Comparison of ENCODE assay signal across 11 cellular contexts in genomic region chr7:143321734-143322133, GRCh38. TPM values are rescaled to one million over a fixed set of nuclear protein-coding genes. Genes with fewer than 3 reads are reported as not detected.
DNase-seq lines count a peak whose midpoint lies in the region; ATAC-seq and TF ChIP-seq lines count a peak whose summit lies in the region.
"Had no signal": no experiment of that assay in that cellular context is flagged by ENCODE, and none has a peak within 500 bp of the region (broad histone marks: within the 10 kb centered on the region; RNA-seq: fewer than 3 reads in every experiment).

No MANE protein-coding gene starts in this region.

- H3K27me3 ChIP-seq in H7 (ENCODE audit: control insufficient read depth, insufficient read depth, low read length): no peaks in the 10 kb centered on the region
- H3K27me3 ChIP-seq in mesenchymal stem cell (ENCODE audit: control insufficient read depth in 1 of 2, insufficient read depth in 1 of 2, low read length in 2 of 2): no peaks in the 10 kb centered on the region

- DNase-seq in H7 (peak; percentile 61), WTC11 (ENCODE audit: low spot score) (no peak), mesenchymal stem cell (no peak), NCI-H187 treated with DMSO at 0.1 percent for 48 hours (lab: John Stamatoyannopoulos, UW) (no peak), GM20000 (ENCODE audit: low spot score) (no peak)
- no peak for DNase-seq in stimulated activated naive CD4-positive, alpha-beta T cell (lab: John Stamatoyannopoulos, UW)
- DNase-seq: NCI-H345; stimulated activated CD4-positive, alpha-beta T cell treated with anti-CD3 and anti-CD28 coated beads, Interleukin-4, amount 100 ng/mL, for 4 hours had no signal

- H3K4me3 Mint-ChIP-seq in WTC11: no peak overlapping the region
- H3K4me3 Mint-ChIP-seq: activated naive CD4-positive, alpha-beta T cell treated with anti-CD3 and anti-CD28 coated beads, Interleukin-2, amount 50 U/mL, for 24 hours had no signal

- H3K36me3 ChIP-seq in H7 (replicated peaks; ENCODE audit: control insufficient read depth, insufficient read depth, low read length) (no peaks in the 10 kb centered on the region), mesenchymal stem cell (ENCODE audit: control insufficient read depth in 1 of 2, insufficient read depth in 2 of 2, low read depth in 1 of 2, low read length in 2 of 2) (no peaks in the 10 kb centered on the region)

- H2BK120ac ChIP-seq in mesenchymal stem cell (ENCODE audit: low read depth, low read length): no peak overlapping the region

- no peak overlapping the region for H3K4me2 ChIP-seq in mesenchymal stem cell (ENCODE audit: low read length, poor library complexity, severe bottlenecking)

- H3K9me3 ChIP-seq in mesenchymal stem cell (ENCODE audit: control insufficient read depth, low read length): no peaks in the 10 kb centered on the region

- TF ChIP-seq CTCF in WTC11 (IDR thresholded peaks at IDR 0.05) (no peak), GM20000 (IDR thresholded peaks at IDR 0.05; ENCODE audit: extremely low read depth, missing control alignments) (no peak)

- 82% methylated on average over 4 of the region's 4 CpGs for WGBS in mesenchymal stem cell

- peak overlapping the region; percentile 29 to 97 for H2BK12ac ChIP-seq in mesenchymal stem cell (ENCODE audit: low read length in 2 of 2)

- no peak overlapping the region for H3K27ac ChIP-seq in mesenchymal stem cell (ENCODE audit: low read length, poor library complexity, severe bottlenecking)

- ATAC-seq in WTC11: peak; percentile 54

- H2BK5ac ChIP-seq in mesenchymal stem cell (ENCODE audit: low read depth, low read length, poor library complexity, severe bottlenecking): no peak overlapping the region

- H3K14ac ChIP-seq in mesenchymal stem cell (ENCODE audit: low read length in 2 of 2): peak overlapping the region in 1 of 2 experiments; percentile 41

- H3K9me3 Mint-ChIP-seq in WTC11: no peaks in the 10 kb centered on the region
- H3K9me3 Mint-ChIP-seq: activated naive CD4-positive, alpha-beta T cell treated with anti-CD3 and anti-CD28 coated beads, Interleukin-2, amount 50 U/mL, for 24 hours had no signal

- peaks cover 1% of the 10 kb centered on the region for H3K4me1 ChIP-seq in mesenchymal stem cell (ENCODE audit: control insufficient read depth, insufficient read depth, low read depth, low read length)

- H2AK5ac ChIP-seq in mesenchymal stem cell (ENCODE audit: low read length, severe bottlenecking): no peak overlapping the region

- no peaks in the 10 kb centered on the region for H3K79me1 ChIP-seq in mesenchymal stem cell (replicated peaks; ENCODE audit: low read length, poor library complexity, severe bottlenecking)

- peak overlapping the region; percentile 66 for H4K91ac ChIP-seq in mesenchymal stem cell (ENCODE audit: low read length)

- peak overlapping the region; percentile 76 to 79 for H3K18ac ChIP-seq in mesenchymal stem cell (ENCODE audit: low read depth in 1 of 2, low read length in 2 of 2)

- H2BK15ac ChIP-seq in mesenchymal stem cell (ENCODE audit: low read depth, poor library complexity, severe bottlenecking): peak overlapping the region; percentile 34

- H3K4ac ChIP-seq in mesenchymal stem cell (ENCODE audit: low read depth in 1 of 2, low read length in 2 of 2): no peak overlapping the region

- no peak overlapping the region for H3K4me3 ChIP-seq in H7 (ENCODE audit: insufficient read depth, low read depth, low read length)
- no peak overlapping the region for H3K4me3 ChIP-seq in mesenchymal stem cell (ENCODE audit: insufficient read depth in 1 of 2, low read depth in 1 of 2, low read length in 2 of 2)

- CTCF ChIA-PET in WTC11 (lab: Charles Lee): interaction anchor here (0.8 to 1.4 kb wide), 9 partner anchors 11 to 69 kb away, joined by 3 to 5 read pairs (median 3); no protein-coding TSS in a partner anchor

- no peaks in the 10 kb centered on the region for H3K27me3 Mint-ChIP-seq in WTC11 (ENCODE audit: low read depth)
- H3K27me3 Mint-ChIP-seq: activated naive CD4-positive, alpha-beta T cell treated with anti-CD3 and anti-CD28 coated beads, Interleukin-2, amount 50 U/mL, for 24 hours had no signal

- H3K27ac Mint-ChIP-seq in WTC11: no peak overlapping the region
- H3K27ac Mint-ChIP-seq: activated naive CD4-positive, alpha-beta T cell treated with anti-CD3 and anti-CD28 coated beads, Interleukin-2, amount 50 U/mL, for 24 hours had no signal

- H2AFZ ChIP-seq in mesenchymal stem cell (ENCODE audit: low read depth, low read length): no peak overlapping the region

- POLR2A ChIA-PET in WTC11 (lab: Charles Lee): interaction anchor here (0.9 to 1.7 kb wide), 2 partner anchors 23 to 86 kb away, joined by 3 to 4 read pairs; no protein-coding TSS in a partner anchor

- H3K9ac ChIP-seq in mesenchymal stem cell (ENCODE audit: low read length): no peak overlapping the region

- no peaks in the 10 kb centered on the region for H3K36me3 Mint-ChIP-seq in WTC11
- H3K36me3 Mint-ChIP-seq: activated naive CD4-positive, alpha-beta T cell treated with anti-CD3 and anti-CD28 coated beads, Interleukin-2, amount 50 U/mL, for 24 hours had no signal

- no peak overlapping the region for H3K23ac ChIP-seq in mesenchymal stem cell (ENCODE audit: low read length in 2 of 2)

- H3K4me1 Mint-ChIP-seq in WTC11: peaks cover 33% of the 10 kb centered on the region

- peak overlapping the region; percentile 13 for H4K8ac ChIP-seq in mesenchymal stem cell (ENCODE audit: low read length)

TF ChIP-seq in WTC11, 78 proteins besides CTCF, POLR2A, EP300 and RAD21:
- TF ChIP-seq ZSCAN18 (CRISPR knock-in tag; IDR thresholded peaks at IDR 0.05): no peak
- no peak for TF ChIP-seq E2F4 (CRISPR knock-in tag; IDR thresholded peaks at IDR 0.05; ENCODE audit: borderline replicate concordance, low read depth)
- TF ChIP-seq SP1 (CRISPR knock-in tag; conservative IDR thresholded peaks at IDR 0.05): no peak
- 0 out of 2 replicates have a peak, but pooled peaks have one; percentile 12 for TF ChIP-seq ATF1 (CRISPR knock-in tag; IDR thresholded peaks at IDR 0.05)
- no peak for TF ChIP-seq MLX (CRISPR knock-in tag; IDR thresholded peaks at IDR 0.05)
- TF ChIP-seq ZNF232 (CRISPR knock-in tag; IDR thresholded peaks at IDR 0.05): no peak

RNA-seq across cellular contexts. Expression of gene CLCN1, which starts 5.8 kb away (rescaled TPM):
- 0.11 and 0.21 TPM in 2 replicates for total RNA-seq in H7 (2014; rRNA removed; shearing (Covaris generic))
- total RNA-seq in WTC11 (2021): 0.23 to 0.46 TPM (median 0.28 TPM) in 3 replicates
- 0.03 TPM for polyA plus RNA-seq in mesenchymal stem cell (2013, experiment 1 of 2)
- polyA plus RNA-seq in mesenchymal stem cell (2013, experiment 2 of 2): 0.01 TPM
- total RNA-seq: T-helper 2 cell treated with Interferon-gamma antibody and Interleukin-4, amounts not matched to agents 100 ng/mL and 5 ng/mL, for 36 hours had no signal
- polyA plus RNA-seq: fibroblast of lung had no signal

RNA-seq across cellular contexts. Expression of gene CASP2, which starts 33.6 kb away (rescaled TPM):
- total RNA-seq in H7 (2014; rRNA removed; shearing (Covaris generic)): 12.2 and 13.1 TPM in 2 replicates
- 35.1 to 35.5 TPM (median 35.4 TPM) in 3 replicates for total RNA-seq in WTC11 (2021)
- 16.3 TPM for polyA plus RNA-seq in mesenchymal stem cell (2013, experiment 1 of 2)
- polyA plus RNA-seq in mesenchymal stem cell (2013, experiment 2 of 2): 16.3 TPM

RNA-seq across cellular contexts. Expression of gene TMEM139, which starts 37.0 kb away (rescaled TPM):
- total RNA-seq in H7 (2014; rRNA removed; shearing (Covaris generic)): 1.2 and 2.5 TPM in 2 replicates
- total RNA-seq in WTC11 (2021): 1.5 to 2.0 TPM (median 1.9 TPM) in 3 replicates
- 0.10 TPM for polyA plus RNA-seq in mesenchymal stem cell (2013, experiment 1 of 2)
- 0.10 TPM for polyA plus RNA-seq in mesenchymal stem cell (2013, experiment 2 of 2)
- total RNA-seq: fibroblast of lung had no signal
- polyA plus RNA-seq: fibroblast of lung had no signal

RNA-seq across cellular contexts. Expression of gene FAM131B, which starts 40.8 kb away (rescaled TPM):
- 11.9 and 16.9 TPM in 2 replicates for total RNA-seq in H7 (2014; rRNA removed; shearing (Covaris generic))
- 24.0 to 26.3 TPM (median 25.3 TPM) in 3 replicates for total RNA-seq in WTC11 (2021)
- 0.28 TPM for polyA plus RNA-seq in mesenchymal stem cell (2013, experiment 1 of 2)
- 0.30 TPM for polyA plus RNA-seq in mesenchymal stem cell (2013, experiment 2 of 2)

RNA-seq across cellular contexts. Expression of gene GSTK1, which starts 58.5 kb away (rescaled TPM):
- 51.8 and 51.9 TPM in 2 replicates for total RNA-seq in H7 (2014; rRNA removed; shearing (Covaris generic))
- total RNA-seq in WTC11 (2021): 30.1 to 40.1 TPM (median 37.7 TPM) in 3 replicates
- polyA plus RNA-seq in mesenchymal stem cell (2013, experiment 1 of 2): 161 TPM
- polyA plus RNA-seq in mesenchymal stem cell (2013, experiment 2 of 2): 158 TPM
